In genomic region chr9:133075925-133076324, GRCh38 we compare ENCODE assay signal across 1 cellular context.
TF ChIP-seq lines count a peak whose summit lies in the region.

No MANE protein-coding gene starts in this region.

TF ChIP-seq in SK-N-SH treated with all-trans-retinoic acid at 6 μM for 48 hours, 23 proteins besides CTCF, POLR2A, EP300 and RAD21 (continued from another document):
- TF ChIP-seq, protein P1, sequence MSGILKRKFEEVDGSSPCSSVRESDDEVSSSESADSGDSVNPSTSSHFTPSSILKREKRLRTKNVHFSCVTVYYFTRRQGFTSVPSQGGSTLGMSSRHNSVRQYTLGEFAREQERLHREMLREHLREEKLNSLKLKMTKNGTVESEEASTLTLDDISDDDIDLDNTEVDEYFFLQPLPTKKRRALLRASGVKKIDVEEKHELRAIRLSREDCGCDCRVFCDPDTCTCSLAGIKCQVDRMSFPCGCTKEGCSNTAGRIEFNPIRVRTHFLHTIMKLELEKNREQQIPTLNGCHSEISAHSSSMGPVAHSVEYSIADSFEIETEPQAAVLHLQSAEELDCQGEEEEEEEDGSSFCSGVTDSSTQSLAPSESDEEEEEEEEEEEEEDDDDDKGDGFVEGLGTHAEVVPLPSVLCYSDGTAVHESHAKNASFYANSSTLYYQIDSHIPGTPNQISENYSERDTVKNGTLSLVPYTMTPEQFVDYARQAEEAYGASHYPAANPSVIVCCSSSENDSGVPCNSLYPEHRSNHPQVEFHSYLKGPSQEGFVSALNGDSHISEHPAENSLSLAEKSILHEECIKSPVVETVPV (CRISPR knock-in tag; IDR thresholded peaks at IDR 0.05): no peak
- TF ChIP-seq CSDC2 (CRISPR knock-in tag; IDR thresholded peaks at IDR 0.05): no peak
TF ChIP-seq in SK-N-SH treated with all-trans-retinoic acid at 6 μM for 48 hours: peak in this region for 0.
